8 cellular contexts compared by ENCODE assay signal in the genomic region with DNA sequence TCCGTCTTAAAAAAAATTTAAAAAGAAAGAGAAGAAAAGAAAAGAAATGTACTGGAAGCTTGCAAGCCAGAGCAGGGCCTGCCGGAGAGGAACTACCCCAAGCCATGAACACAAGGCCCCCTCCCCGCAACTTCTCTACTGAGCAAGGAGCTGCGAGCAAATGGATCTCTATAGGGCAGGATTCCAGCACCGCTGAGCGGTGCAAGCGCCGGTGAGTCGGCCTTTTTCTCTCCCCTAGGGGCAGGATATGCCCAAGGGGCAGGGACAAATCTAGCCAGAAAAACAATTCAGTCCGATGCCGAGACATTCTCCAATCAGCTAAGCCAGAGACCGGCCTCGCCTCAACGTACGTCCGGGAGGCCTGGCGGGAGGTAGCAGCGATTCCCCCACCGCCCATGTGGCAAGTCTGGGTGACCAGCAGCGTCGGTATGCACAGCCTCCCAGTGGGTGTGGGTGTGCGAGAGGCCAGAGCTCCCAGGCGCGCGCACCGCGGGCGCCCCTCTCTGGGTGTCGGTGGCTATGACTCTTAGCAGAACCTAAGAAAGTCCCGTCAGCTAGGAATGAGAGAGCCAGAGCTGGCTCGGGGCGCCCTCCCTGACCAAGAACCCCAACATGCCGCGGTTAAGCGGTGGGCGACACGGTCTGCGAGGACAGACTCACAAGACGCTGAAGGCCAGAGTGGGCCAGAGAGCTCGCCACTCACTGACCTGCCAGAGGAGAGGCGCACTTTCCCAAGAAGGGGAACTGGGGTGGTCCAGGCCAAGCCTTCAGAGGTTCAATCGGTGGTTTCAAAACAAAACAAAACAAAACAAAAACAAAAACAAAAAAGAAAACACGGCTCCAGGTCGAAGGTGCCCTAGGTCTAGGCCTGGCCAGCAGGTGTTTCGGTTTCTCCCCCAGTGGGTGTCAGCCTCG. TPM values are rescaled to one million over a fixed set of nuclear protein-coding genes. Genes with fewer than 3 reads are reported as not detected.
DNase-seq lines count a peak whose midpoint lies in the region; ATAC-seq and TF ChIP-seq lines count a peak whose summit lies in the region.

No MANE protein-coding gene starts in this region.

- no peaks in the 10 kb centered on the region for H3K9me3 Mint-ChIP-seq in activated naive CD8-positive, alpha-beta T cell treated with anti-CD3 and anti-CD28 coated beads for 36 hours

- H3K36me3 Mint-ChIP-seq in activated naive CD8-positive, alpha-beta T cell treated with anti-CD3 and anti-CD28 coated beads for 36 hours: no peaks in the 10 kb centered on the region

- DNase-seq in DMS153 (lab: John Stamatoyannopoulos, UW) (peak; percentile 75), NCI-H1436 treated with DMSO at 0.1 percent for 48 hours (lab: John Stamatoyannopoulos, UW) (peak; percentile 8), heart left ventricle (peak; percentile 48 to 77 (median 66)), SIG-M5 treated with dmso at 0.1 percent for 504 hours (lab: John Stamatoyannopoulos, UW; ENCODE audit: unreplicated experiment) (no peak)
- peak; percentile 45 for DNase-seq in activated naive CD8-positive, alpha-beta T cell treated with anti-CD3 and anti-CD28 coated beads for 36 hours

- H2AFZ ChIP-seq in parathyroid adenoma: no peak overlapping the region

- no peaks in the 10 kb centered on the region for H3K36me3 ChIP-seq in heart left ventricle
- no peaks in the 10 kb centered on the region for H3K36me3 ChIP-seq in parathyroid adenoma (ENCODE audit: control insufficient read depth, insufficient read depth, low read length)

- no peak overlapping the region for H3K27ac ChIP-seq in heart left ventricle
- H3K27ac ChIP-seq in parathyroid adenoma: no peak overlapping the region

- H3K27me3 Mint-ChIP-seq in activated naive CD8-positive, alpha-beta T cell treated with anti-CD3 and anti-CD28 coated beads for 36 hours: peaks cover 77% of the 10 kb centered on the region

- intact Hi-C loops in heart left ventricle (cut with DNase I): loop anchor here in 7 of 10 donors (5.0 to 10.0 kb wide), 7 partner anchors 288 to 531 kb away; no protein-coding TSS in a partner anchor

- no peak overlapping the region for H3K27ac Mint-ChIP-seq in activated naive CD8-positive, alpha-beta T cell treated with anti-CD3 and anti-CD28 coated beads for 36 hours

- no peak overlapping the region for H3K4me3 Mint-ChIP-seq in activated naive CD8-positive, alpha-beta T cell treated with anti-CD3 and anti-CD28 coated beads for 36 hours

- H3K4me1 ChIP-seq in heart left ventricle: peaks cover 2 to 42% (median 18%) of the 10 kb centered on the region in 12 donors
- H3K4me1 ChIP-seq in parathyroid adenoma: no peaks in the 10 kb centered on the region

- ATAC-seq in GM21423 (IDR thresholded peaks at IDR 0.05; ENCODE audit: unreplicated experiment) (peak; percentile 56), heart left ventricle (peak; percentile 89 to 96 (median 92)), HG03139 (IDR thresholded peaks at IDR 0.05; ENCODE audit: unreplicated experiment) (no peak)

- H3K9me3 ChIP-seq in heart left ventricle (no peaks in the 10 kb centered on the region), parathyroid adenoma (ENCODE audit: control insufficient read depth, low read length) (no peaks in the 10 kb centered on the region)

- TF ChIP-seq CTCF in heart left ventricle (IDR thresholded peaks at IDR 0.05): peak; percentile 14 to 69 (median 54)
- peak; percentile 17 for TF ChIP-seq CTCF in parathyroid adenoma (IDR thresholded peaks at IDR 0.05)

- H3K4me2 ChIP-seq in parathyroid adenoma (ENCODE audit: low read length): peak overlapping the region; percentile 83

- TF ChIP-seq POLR2A in heart left ventricle (IDR thresholded peaks at IDR 0.05): no peak

- peaks cover 5% of the 10 kb centered on the region for H3K4me1 Mint-ChIP-seq in activated naive CD8-positive, alpha-beta T cell treated with anti-CD3 and anti-CD28 coated beads for 36 hours

- H3K9ac ChIP-seq in parathyroid adenoma: no peak overlapping the region

- H3K4me3 ChIP-seq in heart left ventricle (peak overlapping the region; percentile 16 to 56 (median 42)), parathyroid adenoma (ENCODE audit: low read depth, low read length) (peak overlapping the region; percentile 37)

- no peaks in the 10 kb centered on the region for H3K79me2 ChIP-seq in parathyroid adenoma

- H3K27me3 ChIP-seq in heart left ventricle: peaks cover 8 to 78% (median 55%) of the 10 kb centered on the region in 9 donors
- H3K27me3 ChIP-seq in parathyroid adenoma (ENCODE audit: control insufficient read depth, insufficient read depth, low read length): peaks cover 6% of the 10 kb centered on the region

- 1 to 2% (median 2%) methylated on average over 41 to 46 of the region's 46 CpGs for WGBS in heart left ventricle, 4 donors

RNA-seq across cellular contexts. Expression of a gene that starts 1.9 kb away (rescaled TPM):
- not detected for total RNA-seq in activated naive CD8-positive, alpha-beta T cell treated with anti-CD3 and anti-CD28 coated beads for 36 hours
- under 1 TPM; 0.02 to 0.79 (median 0.31) TPM for total RNA-seq in heart left ventricle
- under 1 TPM; 0.07 to 0.11 TPM for polyA plus RNA-seq in heart left ventricle

RNA-seq across cellular contexts. Expression of a gene that starts 13.6 kb away (rescaled TPM):
- total RNA-seq in activated naive CD8-positive, alpha-beta T cell treated with anti-CD3 and anti-CD28 coated beads for 36 hours: not detected
- total RNA-seq in heart left ventricle: not detected
- polyA plus RNA-seq in heart left ventricle: not detected
